Comparison of ENCODE assay signal across 9 cellular contexts in genomic region chr19:42246869-42247630, GRCh38.
DNase-seq lines count a peak whose midpoint lies in the region; ATAC-seq and TF ChIP-seq lines count a peak whose summit lies in the region.
"Had no signal": no experiment of that assay in that cellular context is flagged by ENCODE, and none has a peak within 500 bp of the region (broad histone marks: within the 10 kb centered on the region; RNA-seq: fewer than 3 reads in every experiment).

No MANE protein-coding gene starts in this region.

- no peaks in the 10 kb centered on the region for H3K9me3 ChIP-seq in subcutaneous abdominal adipose tissue (ENCODE audit: control insufficient read depth in 5 of 5, low read length in 5 of 5)

- peaks cover 27 to 63% (median 49%) of the 10 kb centered on the region in 5 donors for H3K4me1 ChIP-seq in subcutaneous abdominal adipose tissue (ENCODE audit: control insufficient read depth in 5 of 5, insufficient read depth in 5 of 5, low read length in 5 of 5)

- H3K27ac ChIP-seq in subcutaneous abdominal adipose tissue (ENCODE audit: low read depth, low read length): peak overlapping the region; percentile 51

- H3K4me3 ChIP-seq in subcutaneous abdominal adipose tissue (ENCODE audit: low read depth in 1 of 5, low read length in 5 of 5): no peak overlapping the region

- H3K9ac ChIP-seq in subcutaneous abdominal adipose tissue (ENCODE audit: low read length in 5 of 5): no peak overlapping the region

- ATAC-seq in SK-N-SH treated with all-trans-retinoic acid at 6 μM for 48 hours: no peak
- ATAC-seq: natural killer cell treated with Interleukin-12 subunit alpha and Interleukin-12 subunit beta and Interleukin-15 and Interleukin-18, amount 100 ng/mL, for 72 hours had no signal

- DNase-seq in epidermal melanocyte (ENCODE audit: insufficient read length, low spot score) (peak; percentile 42), DMS53 treated with DMSO at 0.1 percent for 48 hours (lab: John Stamatoyannopoulos, UW; ENCODE audit: unreplicated experiment) (no peak), NCI-H345 (lab: John Stamatoyannopoulos, UW) (no peak), DMS79 treated with DMSO at 0.1 percent for 48 hours (lab: John Stamatoyannopoulos, UW) (no peak)
- DNase-seq: NCI-H2029; stimulated activated naive CD4-positive, alpha-beta T cell treated with Interleukin-2 at 50 U/mL for 16 hours had no signal

- peaks cover 0 to 7% (median 0%) of the 10 kb centered on the region in 5 donors for H3K27me3 ChIP-seq in subcutaneous abdominal adipose tissue (ENCODE audit: control insufficient read depth in 5 of 5, insufficient read depth in 4 of 5, low read length in 5 of 5)

- peaks cover 0 to 26% (median 18%) of the 10 kb centered on the region in 5 donors for H3K36me3 ChIP-seq in subcutaneous abdominal adipose tissue (ENCODE audit: control insufficient read depth in 5 of 5, insufficient read depth in 5 of 5, low read length in 5 of 5)

TF ChIP-seq in SK-N-SH treated with all-trans-retinoic acid at 6 μM for 48 hours, 23 proteins besides CTCF, POLR2A, EP300 and RAD21:
- TF ChIP-seq GLIS3 (CRISPR knock-in tag; IDR thresholded peaks at IDR 0.05): 0 out of 2 replicates have a peak, but pooled peaks have one; percentile 12
- no peak for TF ChIP-seq ZNF565 (CRISPR knock-in tag; conservative IDR thresholded peaks at IDR 0.05; ENCODE audit: low read depth)
TF ChIP-seq in SK-N-SH treated with all-trans-retinoic acid at 6 μM for 48 hours: peak in this region for 1.
